In genomic region chr6:90216081-90216977, GRCh38 we compare ENCODE assay signal across 8 cellular contexts.
DNase-seq lines count a peak whose midpoint lies in the region; ATAC-seq and FAIRE-seq lines count a peak whose summit lies in the region.

No MANE protein-coding gene starts in this region.

- peaks cover 49% of the 10 kb centered on the region for H3K4me1 ChIP-seq in SJSA1 (replicated peaks)
- peaks cover 0 to 4% of the 10 kb centered on the region in 2 donors for H3K4me1 ChIP-seq in small intestine (ENCODE audit: control insufficient read depth in 2 of 2, insufficient read depth in 1 of 2, low read depth in 1 of 2, low read length in 1 of 2)

- H3K4me3 ChIP-seq in SJSA1, result no peak overlapping the region
- no peak overlapping the region for H3K4me3 ChIP-seq in small intestine (ENCODE audit: low read depth in 1 of 2, low read length in 2 of 2)

- ATAC-seq in HG02870 (IDR thresholded peaks at IDR 0.05; ENCODE audit: unreplicated experiment), result peak; percentile 71

- H3K9me3 ChIP-seq in SJSA1 (replicated peaks) (no peaks in the 10 kb centered on the region), small intestine (ENCODE audit: control insufficient read depth, low read depth) (no peaks in the 10 kb centered on the region)

- H3K36me3 ChIP-seq in SJSA1 (no peaks in the 10 kb centered on the region), small intestine (ENCODE audit: control insufficient read depth in 2 of 2, insufficient read depth in 2 of 2, low read length in 2 of 2) (no peaks in the 10 kb centered on the region)

- peak overlapping the region; percentile 19; the same call in 1 of the 2 replicates for H3K27ac ChIP-seq in SJSA1
- peak overlapping the region in 1 of 2 donors; percentile 27 for H3K27ac ChIP-seq in small intestine (ENCODE audit: low read depth in 1 of 2, low read length in 1 of 2)

- DNase-seq in DMS53 (lab: John Stamatoyannopoulos, UW) (peak; percentile 3), DMS53 treated with DMSO at 0.1 percent for 48 hours (lab: John Stamatoyannopoulos, UW; ENCODE audit: unreplicated experiment) (no peak), SJSA1 (ENCODE audit: low read depth in 1 of 2, low spot score in 2 of 2) (peak; percentile 56 to 74), fibroblast of gingiva (ENCODE audit: low read depth) (peak; percentile 2), small intestine (no peak), NCI-H446 treated with DMSO at 0.1 percent for 48 hours (lab: John Stamatoyannopoulos, UW) (no peak)
- DNase-seq in stimulated activated CD4-positive, alpha-beta T cell treated with anti-CD3 and anti-CD28 coated beads, Interleukin-4, amount 100 ng/mL, for 24 hours, result peak; percentile 45

- H3K27me3 ChIP-seq in SJSA1 (replicated peaks) (no peaks in the 10 kb centered on the region), small intestine (ENCODE audit: control insufficient read depth in 2 of 2, insufficient read depth in 2 of 2, low read length in 2 of 2) (no peaks in the 10 kb centered on the region)

- WGBS in small intestine, 3 donors, result 48 to 70% (median 62%) methylated on average over 14 of the region's 14 CpGs

- no peak for FAIRE-seq in small intestine (lab: Jason Lieb, UNC)

Comparison
In these comparisons a context has a peak if more than half of its experiments do, and no peak if none do; other contexts are left out.
1. DNase-seq: peak in DMS53 (single experiment), SJSA1 (2 of 2), fibroblast of gingiva (single experiment) and stimulated activated CD4-positive, alpha-beta T cell treated with anti-CD3 and anti-CD28 coated beads, Interleukin-4, amount 100 ng/mL, for 24 hours (single experiment); none in DMS53 treated with DMSO at 0.1 percent for 48 hours (single experiment), small intestine (single experiment) and NCI-H446 treated with DMSO at 0.1 percent for 48 hours (single experiment).